ENCODE assay signal across 14 cellular contexts in the genomic region with DNA sequence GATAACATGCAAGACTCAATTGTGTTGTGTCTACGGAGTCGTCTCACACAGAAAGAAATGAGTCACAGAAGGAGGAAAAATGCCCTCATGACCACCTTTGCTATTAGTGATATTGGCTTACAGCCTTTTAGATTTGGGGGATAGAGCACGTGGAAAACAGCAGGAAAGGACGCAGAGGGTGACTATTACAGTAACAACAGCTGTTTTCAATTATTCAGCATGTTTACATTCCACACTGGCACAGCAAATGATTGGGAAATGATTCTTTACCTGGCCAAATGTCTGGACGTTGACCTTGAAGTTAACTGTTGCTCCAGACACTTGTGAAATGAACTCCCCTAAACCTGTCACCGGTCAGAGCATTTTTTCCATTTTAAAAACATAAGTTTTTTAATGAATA. TPM values are rescaled to one million over a fixed set of nuclear protein-coding genes. Genes with fewer than 3 reads are reported as not detected.
A peak's percentile ranks its signal among the peaks of the same experiment; 100 is the strongest.
DNase-seq lines count a peak whose midpoint lies in the region; ATAC-seq and TF ChIP-seq lines count a peak whose summit lies in the region.
"Had no signal": no experiment of that assay in that cellular context is flagged by ENCODE, and none has a peak within 500 bp of the region (broad histone marks: within the 10 kb centered on the region; RNA-seq: fewer than 3 reads in every experiment).

No MANE protein-coding gene starts in this region.

- H3K27me3 ChIP-seq in liver (ENCODE audit: control insufficient read depth in 4 of 4, insufficient read depth in 4 of 4, low read length in 3 of 4) = no peaks in the 10 kb centered on the region
- H3K27me3 ChIP-seq: testis had no signal

- peaks cover 0 to 1% (median 0%) of the 10 kb centered on the region in 4 donors for H3K9me3 ChIP-seq in liver (ENCODE audit: control insufficient read depth in 4 of 4, low read length in 3 of 4)
- H3K9me3 ChIP-seq: testis had no signal

- peak in 1 of 2 donors; percentile 19 for TF ChIP-seq RAD21 in liver (IDR thresholded peaks at IDR 0.05)

- WGBS in liver = 35% methylated on average over 6 of the region's 6 CpGs

- DNase-seq in AG09319 (ENCODE audit: extremely low read depth, low read depth) (peak; percentile 43), HS-5 (ENCODE audit: low read depth) (peak; percentile 71), choroid plexus epithelial cell (ENCODE audit: low read depth) (peak; percentile 69), KG1 (lab: John Stamatoyannopoulos, UW) (no peak)
- no peak for DNase-seq in activated CD4-positive, alpha-beta T cell treated with anti-CD3 and anti-CD28 coated beads, Interleukin-2, amount 50 U/mL, for 48 hours
- DNase-seq: activated naive CD4-positive, alpha-beta T cell treated with anti-CD3 and anti-CD28 coated beads, Interleukin-2, amount 10 ng/mL, durations not matched to agents 7 days and 5 days; central memory CD4-positive, alpha-beta T cell; posterior cingulate gyrus; testis had no signal

- H3K4me1 ChIP-seq in liver (ENCODE audit: control insufficient read depth in 4 of 4, insufficient read depth in 4 of 4, low read length in 3 of 4) = peaks cover 3 to 15% (median 8%) of the 10 kb centered on the region in 4 donors
- H3K4me1 ChIP-seq: testis had no signal

- H3K36me3 ChIP-seq in liver (ENCODE audit: control insufficient read depth in 4 of 4, insufficient read depth in 3 of 4, low read depth in 1 of 4, low read length in 3 of 4) = no peaks in the 10 kb centered on the region

- no peak for ATAC-seq in GM19463 (IDR thresholded peaks at IDR 0.05; ENCODE audit: unreplicated experiment)
- no peak for ATAC-seq in GM19455 (IDR thresholded peaks at IDR 0.05; ENCODE audit: unreplicated experiment)

- peak overlapping the region; percentile 36 to 41 for H3K27ac ChIP-seq in liver (ENCODE audit: low read depth in 1 of 2, low read length in 2 of 2)
- H3K27ac ChIP-seq: epithelial cell of prostate, testis, VCaP had no signal

- H3K4me3 ChIP-seq in choroid plexus epithelial cell (ENCODE audit: low read depth, low read length) = no peak overlapping the region
- peak overlapping the region in 1 of 3 donors; percentile 17 for H3K4me3 ChIP-seq in liver (ENCODE audit: low read depth in 1 of 3, low read length in 3 of 3)

- H3K9ac ChIP-seq in liver (ENCODE audit: low read depth in 1 of 2, low read length in 2 of 2) = no peak overlapping the region

- TF ChIP-seq CTCF in AG09319 (IDR thresholded peaks at IDR 0.05; ENCODE audit: low read depth, low read length) = no peak
- TF ChIP-seq CTCF in choroid plexus epithelial cell (conservative IDR thresholded peaks at IDR 0.05; ENCODE audit: low read depth, low read length) = no peak
- TF ChIP-seq CTCF in liver (IDR thresholded peaks at IDR 0.05; ENCODE audit: low read depth, low read length, missing input control) = no peak

TF ChIP-seq in liver, 16 proteins besides CTCF, POLR2A, EP300 and RAD21:
- no peak for TF ChIP-seq TAF1 (conservative IDR thresholded peaks at IDR 0.05)
- TF ChIP-seq MAX (IDR thresholded peaks at IDR 0.05) = peak; percentile 57
- TF ChIP-seq FOXA2 (IDR thresholded peaks at IDR 0.05) = peak; percentile 94
- peak; percentile 76 to 79 for TF ChIP-seq HNF4A (conservative IDR thresholded peaks at IDR 0.05)
- TF ChIP-seq, protein P1, sequence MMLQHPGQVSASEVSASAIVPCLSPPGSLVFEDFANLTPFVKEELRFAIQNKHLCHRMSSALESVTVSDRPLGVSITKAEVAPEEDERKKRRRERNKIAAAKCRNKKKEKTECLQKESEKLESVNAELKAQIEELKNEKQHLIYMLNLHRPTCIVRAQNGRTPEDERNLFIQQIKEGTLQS (IDR thresholded peaks at IDR 0.05) = peak; percentile 14
- peak; percentile 96 for TF ChIP-seq FOXA1 (IDR thresholded peaks at IDR 0.05)
- TF ChIP-seq ZBTB33 (IDR thresholded peaks at IDR 0.05) = peak; percentile 19
- no peak for TF ChIP-seq GABPA (IDR thresholded peaks at IDR 0.05 in 1 of 2, conservative IDR thresholded peaks at IDR 0.05 in 1 of 2)
- TF ChIP-seq HNF4G (IDR thresholded peaks at IDR 0.05) = peak; percentile 40
- peak; percentile 59 for TF ChIP-seq SP1 (IDR thresholded peaks at IDR 0.05)
- TF ChIP-seq NR2F2 (IDR thresholded peaks at IDR 0.05) = no peak
- peak; percentile 56 to 60 for TF ChIP-seq JUND (IDR thresholded peaks at IDR 0.05)
- TF ChIP-seq EGR1 (IDR thresholded peaks at IDR 0.05; ENCODE audit: low read depth in 2 of 2) = no peak
- no peak for TF ChIP-seq YY1 (IDR thresholded peaks at IDR 0.05)
- TF ChIP-seq, protein P2, sequence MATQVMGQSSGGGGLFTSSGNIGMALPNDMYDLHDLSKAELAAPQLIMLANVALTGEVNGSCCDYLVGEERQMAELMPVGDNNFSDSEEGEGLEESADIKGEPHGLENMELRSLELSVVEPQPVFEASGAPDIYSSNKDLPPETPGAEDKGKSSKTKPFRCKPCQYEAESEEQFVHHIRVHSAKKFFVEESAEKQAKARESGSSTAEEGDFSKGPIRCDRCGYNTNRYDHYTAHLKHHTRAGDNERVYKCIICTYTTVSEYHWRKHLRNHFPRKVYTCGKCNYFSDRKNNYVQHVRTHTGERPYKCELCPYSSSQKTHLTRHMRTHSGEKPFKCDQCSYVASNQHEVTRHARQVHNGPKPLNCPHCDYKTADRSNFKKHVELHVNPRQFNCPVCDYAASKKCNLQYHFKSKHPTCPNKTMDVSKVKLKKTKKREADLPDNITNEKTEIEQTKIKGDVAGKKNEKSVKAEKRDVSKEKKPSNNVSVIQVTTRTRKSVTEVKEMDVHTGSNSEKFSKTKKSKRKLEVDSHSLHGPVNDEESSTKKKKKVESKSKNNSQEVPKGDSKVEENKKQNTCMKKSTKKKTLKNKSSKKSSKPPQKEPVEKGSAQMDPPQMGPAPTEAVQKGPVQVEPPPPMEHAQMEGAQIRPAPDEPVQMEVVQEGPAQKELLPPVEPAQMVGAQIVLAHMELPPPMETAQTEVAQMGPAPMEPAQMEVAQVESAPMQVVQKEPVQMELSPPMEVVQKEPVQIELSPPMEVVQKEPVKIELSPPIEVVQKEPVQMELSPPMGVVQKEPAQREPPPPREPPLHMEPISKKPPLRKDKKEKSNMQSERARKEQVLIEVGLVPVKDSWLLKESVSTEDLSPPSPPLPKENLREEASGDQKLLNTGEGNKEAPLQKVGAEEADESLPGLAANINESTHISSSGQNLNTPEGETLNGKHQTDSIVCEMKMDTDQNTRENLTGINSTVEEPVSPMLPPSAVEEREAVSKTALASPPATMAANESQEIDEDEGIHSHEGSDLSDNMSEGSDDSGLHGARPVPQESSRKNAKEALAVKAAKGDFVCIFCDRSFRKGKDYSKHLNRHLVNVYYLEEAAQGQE (IDR thresholded peaks at IDR 0.05) = no peak
- peak; percentile 84 for TF ChIP-seq RXRA (IDR thresholded peaks at IDR 0.05)

RNA-seq across cellular contexts. Expression of gene APTX, which starts 46.8 kb away (rescaled TPM):
- total RNA-seq in liver = 10 to 100 TPM; 13.6 to 16.3 TPM
- 10 to 100 TPM; 14.2 to 17.4 TPM for polyA plus RNA-seq in liver

Comparison
In these comparisons a context has a peak if more than half of its experiments do, and no peak if none do; other contexts are left out.
1. DNase-seq: peak in AG09319 (single experiment), HS-5 (single experiment) and choroid plexus epithelial cell (single experiment); none in activated CD4-positive, alpha-beta T cell treated with anti-CD3 and anti-CD28 coated beads, Interleukin-2, amount 50 U/mL, for 48 hours (0 of 2) and KG1 (single experiment).